ENCODE assay signal across 8 cellular contexts in the genomic region with DNA sequence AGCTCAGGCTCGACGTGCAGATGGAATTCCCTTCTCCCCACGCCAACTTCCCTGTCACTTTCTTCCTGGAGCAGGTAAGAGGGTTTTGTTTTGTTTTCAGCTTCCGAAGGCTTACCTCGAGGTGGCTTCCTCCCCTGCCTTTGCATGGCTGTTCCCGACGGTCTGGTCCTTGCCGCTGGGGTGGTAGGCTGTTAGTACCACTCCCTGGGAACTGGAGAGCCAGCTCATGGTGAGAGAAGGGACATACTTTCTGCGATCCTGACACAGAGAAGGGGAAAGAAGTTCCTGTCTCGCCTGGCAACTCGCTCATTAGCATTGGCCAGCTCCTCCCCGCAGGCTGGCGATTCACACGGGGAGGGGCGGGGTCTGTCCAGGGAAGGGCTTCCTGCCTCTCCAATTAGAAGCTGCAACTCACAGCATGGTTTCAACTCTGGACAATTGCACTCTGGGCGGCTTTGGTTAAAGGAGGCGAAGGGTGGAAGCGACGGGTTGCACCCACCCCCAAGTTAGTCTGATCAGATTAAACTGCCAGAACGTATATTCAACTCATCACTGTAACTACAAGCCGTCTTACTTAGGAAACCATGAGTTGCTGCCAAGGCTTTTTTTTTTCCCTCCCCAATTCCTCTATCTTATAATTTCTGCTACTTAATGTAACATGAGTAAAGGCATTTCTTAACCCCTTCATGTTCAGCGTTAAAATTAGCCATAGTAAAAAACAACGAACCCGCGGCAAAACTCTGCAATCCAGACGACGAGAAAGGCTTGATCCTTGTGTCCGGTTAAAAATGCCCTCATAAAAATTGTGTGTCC. TPM values are rescaled to one million over a fixed set of nuclear protein-coding genes. Genes with fewer than 3 reads are reported as not detected.
A peak's percentile ranks its signal among the peaks of the same experiment; 100 is the strongest.
DNase-seq lines count a peak whose midpoint lies in the region; ATAC-seq and TF ChIP-seq lines count a peak whose summit lies in the region.

TSS of gene ARHGAP18 (minus strand) at position 269 of the 813 bp plus-strand sequence. CDS start at position 228, 41 bp downstream.

- POLR2A ChIA-PET in AG04449 (lab: Yijun Ruan, JAX): interaction anchor here (1.0 to 1.4 kb wide), 3 partner anchors 8 to 33 kb away, joined by 3 to 7 read pairs (median 3); no protein-coding TSS in a partner anchor
- POLR2A ChIA-PET in activated CD4-positive, alpha-beta memory T cell treated with anti-CD3 and anti-CD28 coated beads for 36 hours (lab: Charles Lee): interaction anchor here (0.7 to 1.7 kb wide), 6 partner anchors 21 to 208 kb away, joined by 3 to 9 read pairs (median 3); no protein-coding TSS in a partner anchor

- no peaks in the 10 kb centered on the region for H3K36me3 ChIP-seq in ectodermal cell (ENCODE audit: control insufficient read depth, insufficient read depth, low read length)
- H3K36me3 ChIP-seq in lung (ENCODE audit: control insufficient read depth in 2 of 2, insufficient read depth in 2 of 2, low read length in 2 of 2): no peaks in the 10 kb centered on the region

- no peaks in the 10 kb centered on the region for H3K9me3 Mint-ChIP-seq in activated CD4-positive, alpha-beta memory T cell treated with anti-CD3 and anti-CD28 coated beads for 36 hours

- H3K4me1 Mint-ChIP-seq in activated CD4-positive, alpha-beta memory T cell treated with anti-CD3 and anti-CD28 coated beads for 36 hours (ENCODE audit: low read depth): peaks cover 33% of the 10 kb centered on the region

- no peaks in the 10 kb centered on the region for H3K27me3 Mint-ChIP-seq in activated CD4-positive, alpha-beta memory T cell treated with anti-CD3 and anti-CD28 coated beads for 36 hours

- H3K27ac Mint-ChIP-seq in activated CD4-positive, alpha-beta memory T cell treated with anti-CD3 and anti-CD28 coated beads for 36 hours: peak within 1 kb of the TSS; percentile 33

- peaks cover 5% of the 10 kb centered on the region for H3K4me1 ChIP-seq in ectodermal cell (ENCODE audit: control insufficient read depth, insufficient read depth, low read length)
- H3K4me1 ChIP-seq in lung (ENCODE audit: control insufficient read depth in 2 of 2, insufficient read depth in 2 of 2, low read length in 2 of 2): peaks cover 0 to 8% of the 10 kb centered on the region in 2 donors

- H3K9me3 ChIP-seq in ectodermal cell (ENCODE audit: control insufficient read depth, low read length) (no peaks in the 10 kb centered on the region), lung (ENCODE audit: control insufficient read depth in 2 of 2, insufficient read depth in 1 of 2, low read length in 1 of 2) (no peaks in the 10 kb centered on the region)

- ATAC-seq in GM18861 (IDR thresholded peaks at IDR 0.05; ENCODE audit: unreplicated experiment) (peak; percentile 92), HG03095 (IDR thresholded peaks at IDR 0.05; ENCODE audit: unreplicated experiment) (peak; percentile 96), lung (ENCODE audit: insufficient read depth, low FRiP score) (peak; percentile 98)

- intact Hi-C loops in activated CD4-positive, alpha-beta memory T cell treated with anti-CD3 and anti-CD28 coated beads for 36 hours (cut with micrococcal nuclease): loop anchor here (1.0 kb wide), 3 partner anchors 14 to 38 kb away; no protein-coding TSS in a partner anchor

- CTCF ChIA-PET in AG04449 (lab: Yijun Ruan, JAX): interaction anchor here (0.8 to 2.7 kb wide), 4 partner anchors 14 to 211 kb away, joined by 3 to 12 read pairs (median 4); no protein-coding TSS in a partner anchor
- CTCF ChIA-PET in activated CD4-positive, alpha-beta memory T cell treated with anti-CD3 and anti-CD28 coated beads for 36 hours (lab: Charles Lee): interaction anchor here (0.8 to 1.7 kb wide), 8 partner anchors 20 to 311 kb away, joined by 3 to 6 read pairs (median 4); no protein-coding TSS in a partner anchor

- WGBS in ectodermal cell, 2 experiments: 12 to 14% methylated on average over 28 of the region's 28 CpGs
- WGBS in lung, 2 donors: 7 to 11% methylated on average over 28 of the region's 28 CpGs

- peak; percentile 58 for DNase-seq in AG04449 (ENCODE audit: low read depth, low spot score)
- DNase-seq in NCI-H69 (lab: John Stamatoyannopoulos, UW): peak; percentile 96
- DNase-seq in activated CD4-positive, alpha-beta memory T cell treated with anti-CD3 and anti-CD28 coated beads for 36 hours: peak; percentile 87
- DNase-seq in lung (ENCODE audit: low spot score): peak; percentile 94
- DNase-seq in stimulated activated CD4-positive, alpha-beta T cell treated with anti-CD3 and anti-CD28 coated beads, TNF-alpha, amount 100 ng/mL, for 4 hours (ENCODE audit: low read depth in 3 of 3): peak; percentile 32 to 42 (median 35)

- TF ChIP-seq CTCF in AG04449 (IDR thresholded peaks at IDR 0.05; ENCODE audit: insufficient read depth, low read length, missing control alignments) (no peak), lung (IDR thresholded peaks at IDR 0.05; ENCODE audit: control extremely low read depth, extremely low read depth) (no peak)

- peak within 1 kb of the TSS; percentile 86 for H3K4me3 Mint-ChIP-seq in activated CD4-positive, alpha-beta memory T cell treated with anti-CD3 and anti-CD28 coated beads for 36 hours

- H3K27me3 ChIP-seq in ectodermal cell (ENCODE audit: control insufficient read depth, insufficient read depth, low read length, poor library complexity, severe bottlenecking) (no peaks in the 10 kb centered on the region), lung (ENCODE audit: control insufficient read depth, insufficient read depth) (no peaks in the 10 kb centered on the region)

- H3K27ac ChIP-seq in ectodermal cell (ENCODE audit: insufficient read depth, low read depth, low read length, poor library complexity, severe bottlenecking) (no peak within 1 kb of the TSS), lung (ENCODE audit: low read depth in 1 of 2, low read length in 1 of 2) (peak within 1 kb of the TSS; percentile 71 to 98)

- H3K4me3 ChIP-seq in AG04449 (ENCODE audit: low read depth, low read length): peak within 1 kb of the TSS; percentile 86
- peak within 1 kb of the TSS; percentile 37 for H3K4me3 ChIP-seq in ectodermal cell (ENCODE audit: insufficient read depth, low read depth, low read length)
- H3K4me3 ChIP-seq in lung: peak within 1 kb of the TSS; percentile 91

- H3K36me3 Mint-ChIP-seq in activated CD4-positive, alpha-beta memory T cell treated with anti-CD3 and anti-CD28 coated beads for 36 hours: no peaks in the 10 kb centered on the region

RNA-seq across cellular contexts. Expression of gene ARHGAP18, which starts in this region (rescaled TPM):
- 1 to 10 TPM; 7.0 to 9.2 TPM for total RNA-seq in activated CD4-positive, alpha-beta memory T cell treated with anti-CD3 and anti-CD28 coated beads for 36 hours
- 3.3 TPM for polyA plus RNA-seq in ectodermal cell (2013, experiment 1 of 4)
- 3.1 TPM for polyA plus RNA-seq in ectodermal cell (2013, experiment 2 of 4)
- polyA plus RNA-seq in ectodermal cell (2013, experiment 3 of 4): 2.4 TPM
- polyA plus RNA-seq in ectodermal cell (2013, experiment 4 of 4): 2.8 TPM
- total RNA-seq in lung: 10 to 100 TPM; 44.4 to 70.7 TPM
- 10 to 100 TPM; 16.4 to 21.6 TPM for polyA plus RNA-seq in lung

Comparison
In these comparisons a context has a peak if more than half of its experiments do, and no peak if none do; other contexts are left out.
1. RNA of gene ARHGAP18 (total RNA-seq): 44.4 to 70.7 TPM in lung; 7.0 to 9.2 TPM in activated CD4-positive, alpha-beta memory T cell treated with anti-CD3 and anti-CD28 coated beads for 36 hours; every median in the first group is over 4 times any median in the second.
2. DNase-seq: peak in every context shown above with its lines; median percentile 96 in NCI-H69; 94 in lung; 87 in activated CD4-positive, alpha-beta memory T cell treated with anti-CD3 and anti-CD28 coated beads for 36 hours; 58 in AG04449; 35 in stimulated activated CD4-positive, alpha-beta T cell treated with anti-CD3 and anti-CD28 coated beads, TNF-alpha, amount 100 ng/mL, for 4 hours.
3. H3K4me3 ChIP-seq: peak in every context shown above with its lines; median percentile 91 in lung; 86 in AG04449; 37 in ectodermal cell.
4. Peak in every context shown above with its lines, with median percentiles within 50 percentile points of each other: ATAC-seq.